8 cellular contexts compared by ENCODE assay signal in genomic region chr2:195559431-195559914, GRCh38.
DNase-seq lines count a peak whose midpoint lies in the region; ATAC-seq, FAIRE-seq and TF ChIP-seq lines count a peak whose summit lies in the region.

No MANE protein-coding gene starts in this region.

- 36% methylated on average over 4 of the region's 5 CpGs for WGBS in right lobe of liver (ENCODE audit: insufficient coverage, low coverage, low lambda C conversion rate, missing lambda C conversion rate)
- 12% methylated on average over 5 of the region's 5 CpGs for WGBS in HepG2 (ENCODE audit: low lambda C conversion rate)

- no peak overlapping the region for H3K4me3 Mint-ChIP-seq in mesothelial cell of epicardium

- no peak overlapping the region for H3K27ac ChIP-seq in right lobe of liver
- H3K27ac ChIP-seq in HepG2 (ENCODE audit: extremely low read length, insufficient read depth, low read length) = no peak overlapping the region

- POLR2A ChIA-PET in HepG2 (lab: Yijun Ruan, JAX) = no interaction called here

- H3K4me3 ChIP-seq in right lobe of liver = no peak overlapping the region
- no peak overlapping the region for H3K4me3 ChIP-seq in HepG2 (replicated peaks in 1 of 3; ENCODE audit: insufficient read depth in 1 of 3, low read depth in 2 of 3, low read length in 3 of 3)

- no peak for DNase-seq in right lobe of liver
- no peak for DNase-seq in HepG2 (ENCODE audit: low spot score)
- peak; percentile 84 for DNase-seq in SIG-M5 treated with dmso at 0.1 percent for 504 hours (lab: John Stamatoyannopoulos, UW; ENCODE audit: unreplicated experiment)
- peak; percentile 69 for DNase-seq in activated naive CD4-positive, alpha-beta T cell treated with anti-CD3 and anti-CD28 coated beads, Interleukin-2, amount 50 U/mL, for 16 hours
- DNase-seq in mesothelial cell of epicardium (ENCODE audit: low spot score in 2 of 2, unreplicated experiment in 2 of 2) = no peak
- no peak for DNase-seq in NCI-H1417 treated with DMSO at 0.1 percent for 48 hours (lab: John Stamatoyannopoulos, UW)
- no peak for DNase-seq in cerebellar cortex (ENCODE audit: low spot score)

- in situ Hi-C loops in HepG2 (cut with HindIII; ENCODE audit: extremely low pct_ligation_motif_present, low pct_unique_long_range_greater_than_20kb) = no loop called here

- no peak for TF ChIP-seq EP300 in HepG2 (IDR thresholded peaks at IDR 0.05; ENCODE audit: low read depth in 2 of 2, low read length in 2 of 2)
- TF ChIP-seq EP300 in HepG2 (CRISPR knock-in tag; IDR thresholded peaks at IDR 0.05; ENCODE audit: borderline replicate concordance) = no peak

- no peak for FAIRE-seq in HepG2 (lab: Jason Lieb, UNC)

- no peaks in the 10 kb centered on the region for H4K20me1 ChIP-seq in HepG2 (ENCODE audit: insufficient read depth, low read length)

- no peaks in the 10 kb centered on the region for H3K36me3 ChIP-seq in right lobe of liver
- H3K36me3 ChIP-seq in HepG2 (replicated peaks in 1 of 2; ENCODE audit: control insufficient read depth in 1 of 2, insufficient read depth in 2 of 2, low read length in 2 of 2) = no peaks in the 10 kb centered on the region

- TF ChIP-seq POLR2A in right lobe of liver (IDR thresholded peaks at IDR 0.05) (no peak), HepG2 (IDR thresholded peaks at IDR 0.05; ENCODE audit: insufficient read depth in 1 of 2, low read depth in 2 of 2, low read length in 2 of 2) (no peak)

- no peak overlapping the region for H3K9ac ChIP-seq in HepG2 (ENCODE audit: insufficient read depth, low read depth, low read length)

- no TSS peak for BruUV-seq in HepG2 (replicated peaks; lab: Mats Ljungman, UMichigan)

- H3K4me2 ChIP-seq in HepG2 (ENCODE audit: low read depth, low read length) = no peak overlapping the region

- H3K27ac Mint-ChIP-seq in mesothelial cell of epicardium = peak overlapping the region; percentile 51

- H3K27me3 ChIP-seq in right lobe of liver (no peaks in the 10 kb centered on the region), HepG2 (ENCODE audit: control insufficient read depth in 1 of 2, insufficient read depth in 2 of 2, low read length in 2 of 2) (0 out of 5 replicates have a peak, but pooled peaks cover 0 to 3% of the 10 kb centered on the region in 2 experiments)

- H3K79me2 ChIP-seq in HepG2 (ENCODE audit: insufficient read depth, low read length) = no peaks in the 10 kb centered on the region

- H3K9me3 ChIP-seq in right lobe of liver (no peaks in the 10 kb centered on the region), HepG2 (ENCODE audit: low read length) (no peaks in the 10 kb centered on the region)

- no peaks in the 10 kb centered on the region for H3K36me3 Mint-ChIP-seq in mesothelial cell of epicardium

- H3K4me1 ChIP-seq in right lobe of liver (peaks cover 0 to 2% (median 0%) of the 10 kb centered on the region in 4 donors), HepG2 (ENCODE audit: insufficient read depth, low read length) (no peaks in the 10 kb centered on the region)

- ATAC-seq in right lobe of liver (peak; percentile 40 to 62 (median 58)), HepG2 (no peak), HG03095 (IDR thresholded peaks at IDR 0.05; ENCODE audit: unreplicated experiment) (peak; percentile 88)

- H3K27me3 Mint-ChIP-seq in mesothelial cell of epicardium (ENCODE audit: low read depth) = no peaks in the 10 kb centered on the region

- TF ChIP-seq CTCF in right lobe of liver (IDR thresholded peaks at IDR 0.05) = no peak
- no peak for TF ChIP-seq CTCF in HepG2 (CRISPR knock-in tag; IDR thresholded peaks at IDR 0.05)
- no peak for TF ChIP-seq CTCF in mesothelial cell of epicardium (IDR thresholded peaks at IDR 0.05; ENCODE audit: unreplicated experiment)

- peaks cover 4% of the 10 kb centered on the region for H3K9me3 Mint-ChIP-seq in mesothelial cell of epicardium

- TF ChIP-seq RAD21 in HepG2 (CRISPR knock-in tag; IDR thresholded peaks at IDR 0.05) = no peak

- CTCF ChIA-PET in HepG2 (lab: Yijun Ruan, JAX; ENCODE audit: low intra/inter-chr PET ratio, low total read pairs) = no interaction called here

- H2AFZ ChIP-seq in HepG2 (ENCODE audit: low read length) = no peak overlapping the region

- peaks cover 20% of the 10 kb centered on the region for H3K4me1 Mint-ChIP-seq in mesothelial cell of epicardium

- intact Hi-C loops in right lobe of liver (cut with DNase I) (no loop called here), HepG2 (cut with micrococcal nuclease; ENCODE audit: unreplicated experiment) (no loop called here)

TF ChIP-seq in HepG2, 621 proteins besides CTCF, POLR2A, EP300 and RAD21 (continues in another document):
- TF ChIP-seq ZNF512B (CRISPR knock-in tag; IDR thresholded peaks at IDR 0.05; ENCODE audit: borderline replicate concordance) = no peak
- TF ChIP-seq RFX3 (CRISPR knock-in tag; IDR thresholded peaks at IDR 0.05) = no peak
- TF ChIP-seq SETDB1 (CRISPR knock-in tag; IDR thresholded peaks at IDR 0.05; ENCODE audit: borderline replicate concordance) = no peak
- no peak for TF ChIP-seq ZNF180 (CRISPR knock-in tag; IDR thresholded peaks at IDR 0.05; ENCODE audit: borderline replicate concordance, low read depth)
- no peak for TF ChIP-seq GATAD1 (CRISPR knock-in tag; IDR thresholded peaks at IDR 0.05)
- no peak for TF ChIP-seq TERF1 (CRISPR knock-in tag; IDR thresholded peaks at IDR 0.05)
- TF ChIP-seq ZNF609 (CRISPR knock-in tag; IDR thresholded peaks at IDR 0.05; ENCODE audit: borderline replicate concordance) = no peak
- TF ChIP-seq ZSCAN9 (CRISPR knock-in tag; IDR thresholded peaks at IDR 0.05; ENCODE audit: borderline replicate concordance) = no peak
- TF ChIP-seq SMAD3 (CRISPR knock-in tag; IDR thresholded peaks at IDR 0.05) = no peak
- TF ChIP-seq ZNF547 (CRISPR knock-in tag; IDR thresholded peaks at IDR 0.05) = no peak
- no peak for TF ChIP-seq NR0B2 (CRISPR knock-in tag; IDR thresholded peaks at IDR 0.05)

Comparison
In these comparisons a context has a peak if more than half of its experiments do, and no peak if none do; other contexts are left out.
1. DNase-seq: peak in SIG-M5 treated with dmso at 0.1 percent for 504 hours (single experiment) and activated naive CD4-positive, alpha-beta T cell treated with anti-CD3 and anti-CD28 coated beads, Interleukin-2, amount 50 U/mL, for 16 hours (single experiment); none in right lobe of liver (0 of 3), HepG2 (single experiment), mesothelial cell of epicardium (0 of 2), NCI-H1417 treated with DMSO at 0.1 percent for 48 hours (single experiment) and cerebellar cortex (single experiment).